Comparison of ENCODE assay signal across 1 cellular context in genomic region chrX:27442392-27442791, GRCh38.
TF ChIP-seq lines count a peak whose summit lies in the region.

No MANE protein-coding gene starts in this region.

TF ChIP-seq in HepG2, 621 proteins besides CTCF, POLR2A, EP300 and RAD21:
- peak; percentile 96 for TF ChIP-seq ZBTB33 (CRISPR knock-in tag; IDR thresholded peaks at IDR 0.05)
